9 cellular contexts compared by ENCODE assay signal in genomic region chr7:48165157-48165556, GRCh38. TPM values are rescaled to one million over a fixed set of nuclear protein-coding genes. Genes with fewer than 3 reads are reported as not detected.
"Had no signal": no experiment of that assay in that cellular context is flagged by ENCODE, and none has a peak within 500 bp of the region (broad histone marks: within the 10 kb centered on the region; RNA-seq: fewer than 3 reads in every experiment).

No MANE protein-coding gene starts in this region.

- H3K4me1 ChIP-seq: HAP-1 had no signal

- ATAC-seq: HCT116 had no signal

- H3K9me3 Mint-ChIP-seq: HFFc6 had no signal

- H3K9ac ChIP-seq: GM23248 had no signal

- H3K36me3 ChIP-seq: HAP-1 had no signal

- DNase-seq: GM23248, GOT3, H7, HFFc6, KG1 had no signal

- H3K4me3 ChIP-seq: GM23248, HAP-1 had no signal

- H3K27ac ChIP-seq: GM23248, HL-60 had no signal

- H3K27ac Mint-ChIP-seq: HFFc6, IgD-negative memory B cell had no signal

- H2AFZ ChIP-seq: GM23248 had no signal

- H3K4me3 Mint-ChIP-seq: HFFc6, IgD-negative memory B cell had no signal

- H3K9me3 ChIP-seq: HAP-1 had no signal

- H3K4me1 Mint-ChIP-seq: IgD-negative memory B cell had no signal

RNA-seq across cellular contexts. Expression of gene ABCA13, which starts 6.1 kb away (rescaled TPM):
- total RNA-seq: H7 had no signal
- polyA plus RNA-seq: GM23248, IgD-negative memory B cell had no signal
